ENCODE assay signal across 8 cellular contexts in the genomic region with DNA sequence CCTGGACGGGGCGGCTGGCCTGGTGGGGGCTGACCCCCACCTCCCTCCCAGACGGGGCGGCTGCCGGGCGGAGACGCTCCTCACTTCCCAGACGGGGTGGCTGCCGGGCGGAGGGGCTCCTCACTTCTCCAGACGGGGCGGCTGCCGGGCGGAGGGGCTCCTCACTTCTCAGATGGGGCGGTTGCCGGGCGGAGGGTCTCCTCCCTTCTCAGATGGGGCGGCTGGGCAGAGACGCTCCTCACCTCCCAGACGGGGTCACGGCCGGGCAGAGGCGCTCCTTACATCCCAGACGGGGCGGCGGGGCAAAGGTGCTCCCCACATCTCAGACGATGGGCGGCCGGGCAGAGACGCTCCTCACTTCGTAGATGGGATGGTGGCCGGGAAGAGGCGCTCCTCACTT.
A peak's percentile ranks its signal among the peaks of the same experiment; 100 is the strongest.
DNase-seq lines count a peak whose midpoint lies in the region; ATAC-seq and TF ChIP-seq lines count a peak whose summit lies in the region.
"Not testable (repeated sequence)": the region's sequence is repeated elsewhere in the genome, so short reads cannot be mapped to it uniquely, and the experiment has no call there.

No MANE protein-coding gene starts in this region.

- DNase-seq in dorsolateral prefrontal cortex; stimulated activated naive B cell treated with anti-CD40 and anti-IgM and Interleukin-4, amounts not matched to agents 10 μg/mL and 1 μg/mL and 100 μg/mL, for 72 hours; substantia nigra (lab: John Stamatoyannopoulos, UW); testis: not testable (repeated sequence)
- DNase-seq in left cardiac atrium (peak; percentile 27), right cardiac atrium (peak in 2 of 3 donors; percentile 39 to 59)

- TF ChIP-seq CTCF in HEK293 (tag by site-specific recombination; IDR thresholded peaks at IDR 0.05); dorsolateral prefrontal cortex (IDR thresholded peaks at IDR 0.05 in 54 of 56, conservative IDR thresholded peaks at IDR 0.05 in 2 of 56; ENCODE audit: low read depth in 1 of 56, partially characterized antibody in 56 of 56); testis (IDR thresholded peaks at IDR 0.05): not testable (repeated sequence)

- H3K4me3 Mint-ChIP-seq in dendritic cell treated with granulocyte-macrophage colony-stimulating factor and Interleukin-4, amounts not matched to agents 40 ng/mL and 50 ng/mL, for 4 days; stimulated activated naive B cell treated with anti-CD40 and anti-IgM and Interleukin-4, amounts not matched to agents 10 μg/mL and 1 μg/mL and 100 μg/mL, for 72 hours: not testable (repeated sequence)

- H3K36me3 ChIP-seq in HEK293 (ENCODE audit: control insufficient read depth in 2 of 2, insufficient read depth in 1 of 2, low read length in 2 of 2); testis (ENCODE audit: low read depth, missing control alignments): not testable (repeated sequence)

- not testable (repeated sequence) for H3K27me3 Mint-ChIP-seq in dendritic cell treated with granulocyte-macrophage colony-stimulating factor and Interleukin-4, amounts not matched to agents 40 ng/mL and 50 ng/mL, for 4 days; stimulated activated naive B cell treated with anti-CD40 and anti-IgM and Interleukin-4, amounts not matched to agents 10 μg/mL and 1 μg/mL and 100 μg/mL, for 72 hours

- not testable (repeated sequence) for H3K4me1 ChIP-seq in HEK293 (ENCODE audit: control insufficient read depth, insufficient read depth, low read length); right cardiac atrium (ENCODE audit: control insufficient read depth, insufficient read depth, low read length); testis

- CTCF ChIA-PET in HEK293 (lab: Yijun Ruan, JAX): not testable (repeated sequence)

- peaks cover 47% of the 10 kb centered on the region for H3K36me3 Mint-ChIP-seq in dendritic cell treated with granulocyte-macrophage colony-stimulating factor and Interleukin-4, amounts not matched to agents 40 ng/mL and 50 ng/mL, for 4 days (ENCODE audit: low read depth)
- peaks cover 34 to 48% of the 10 kb centered on the region in 2 donors for H3K36me3 Mint-ChIP-seq in stimulated activated naive B cell treated with anti-CD40 and anti-IgM and Interleukin-4, amounts not matched to agents 10 μg/mL and 1 μg/mL and 100 μg/mL, for 72 hours

- not testable (repeated sequence) for TF ChIP-seq POLR2A in testis (IDR thresholded peaks at IDR 0.05)

- ATAC-seq in left cardiac atrium; right cardiac atrium; stimulated activated naive B cell treated with anti-CD40 and anti-IgM and Interleukin-4, amounts not matched to agents 10 μg/mL and 1 μg/mL and 100 μg/mL, for 72 hours (replicated peaks): not testable (repeated sequence)

- peaks cover 55% of the 10 kb centered on the region for H3K4me1 Mint-ChIP-seq in dendritic cell treated with granulocyte-macrophage colony-stimulating factor and Interleukin-4, amounts not matched to agents 40 ng/mL and 50 ng/mL, for 4 days (ENCODE audit: low read depth)
- H3K4me1 Mint-ChIP-seq in stimulated activated naive B cell treated with anti-CD40 and anti-IgM and Interleukin-4, amounts not matched to agents 10 μg/mL and 1 μg/mL and 100 μg/mL, for 72 hours: peaks cover 43 to 68% of the 10 kb centered on the region in 2 donors

- intact Hi-C loops in dendritic cell treated with granulocyte-macrophage colony-stimulating factor and Interleukin-4, amounts not matched to agents 40 ng/mL and 50 ng/mL, for 4 days (cut with micrococcal nuclease); dorsolateral prefrontal cortex (cut with DNase I); left cardiac atrium (cut with DNase I); right cardiac atrium (cut with DNase I); testis (cut with DNase I; ENCODE audit: low total_unique reads): not testable (repeated sequence)

- not testable (repeated sequence) for H3K27me3 ChIP-seq in dorsolateral prefrontal cortex; right cardiac atrium (ENCODE audit: control insufficient read depth, insufficient read depth); testis

- POLR2A ChIA-PET in HEK293 (lab: Yijun Ruan, JAX): not testable (repeated sequence)

- H3K9me3 Mint-ChIP-seq in dendritic cell treated with granulocyte-macrophage colony-stimulating factor and Interleukin-4, amounts not matched to agents 40 ng/mL and 50 ng/mL, for 4 days; stimulated activated naive B cell treated with anti-CD40 and anti-IgM and Interleukin-4, amounts not matched to agents 10 μg/mL and 1 μg/mL and 100 μg/mL, for 72 hours: not testable (repeated sequence)

- H3K27ac ChIP-seq in HEK293 (ENCODE audit: extremely low read depth, low read depth, low read length); right cardiac atrium (ENCODE audit: low read length); testis: not testable (repeated sequence)
- H3K27ac ChIP-seq in dorsolateral prefrontal cortex (peak overlapping the region in 30 of 59 donors; percentile 29 to 100 (median 92)), substantia nigra (ENCODE audit: low read depth, low read length, poor library complexity, severe bottlenecking) (peak overlapping the region; percentile 38)

- H3K4me3 ChIP-seq in HEK293 (ENCODE audit: low read depth, low read length); right cardiac atrium (ENCODE audit: low read length): not testable (repeated sequence)
- peak overlapping the region in 24 of 59 donors; percentile 10 to 60 (median 41) for H3K4me3 ChIP-seq in dorsolateral prefrontal cortex
- H3K4me3 ChIP-seq in testis: peak overlapping the region; percentile 23 to 29

- H3K27ac Mint-ChIP-seq in dendritic cell treated with granulocyte-macrophage colony-stimulating factor and Interleukin-4, amounts not matched to agents 40 ng/mL and 50 ng/mL, for 4 days: peak overlapping the region; percentile 55
- peak overlapping the region; percentile 59 for H3K27ac Mint-ChIP-seq in stimulated activated naive B cell treated with anti-CD40 and anti-IgM and Interleukin-4, amounts not matched to agents 10 μg/mL and 1 μg/mL and 100 μg/mL, for 72 hours

- 96% methylated on average over 33 of the region's 33 CpGs for WGBS in right cardiac atrium
- WGBS in testis, 2 donors: no CpG with 5 or more reads among the region's 33 CpGs

- H3K9me3 ChIP-seq in HEK293 (ENCODE audit: control insufficient read depth, insufficient read depth, low read depth, low read length); right cardiac atrium (ENCODE audit: control insufficient read depth, low read length); testis: not testable (repeated sequence)

TF ChIP-seq in HEK293, 187 proteins besides CTCF, POLR2A, EP300 and RAD21:
- TF ChIP-seq KLF1 (tag by site-specific recombination; IDR thresholded peaks at IDR 0.05): 0 out of 2 replicates have a peak, but pooled peaks have one; percentile 22
